27 cellular contexts compared by ENCODE assay signal in genomic region chr4:121714548-121714947, GRCh38. TPM values are rescaled to one million over a fixed set of nuclear protein-coding genes. Genes with fewer than 3 reads are reported as not detected.
"Had no signal": no experiment of that assay in that cellular context is flagged by ENCODE, and none has a peak within 500 bp of the region (broad histone marks: within the 10 kb centered on the region; RNA-seq: fewer than 3 reads in every experiment).

No MANE protein-coding gene starts in this region.

- H3K36me3 ChIP-seq: ascending aorta had no signal

- H3K27me3 ChIP-seq: ascending aorta, dorsolateral prefrontal cortex had no signal

- H3K27ac ChIP-seq: ascending aorta, dorsolateral prefrontal cortex, epithelial cell of prostate had no signal

- ATAC-seq: activated CD4-positive, alpha-beta T cell treated with anti-CD3 and anti-CD28 coated beads for 36 hours; activated CD8-positive, alpha-beta memory T cell treated with anti-CD3 and anti-CD28 coated beads, Interleukin-2, amount 10 ng/mL, durations not matched to agents 7 days and 5 days; activated CD8-positive, alpha-beta T cell treated with anti-CD3 and anti-CD28 coated beads, Interleukin-2, amount 10 ng/mL, durations not matched to agents 7 days and 5 days; activated naive CD8-positive, alpha-beta T cell treated with anti-CD3 and anti-CD28 coated beads, Interleukin-2, amount 50 U/mL, for 24 hours; effector memory CD8-positive, alpha-beta T cell had no signal

- H3K4me1 ChIP-seq: ascending aorta had no signal

- DNase-seq: activated CD4-positive, alpha-beta memory T cell treated with anti-CD3 and anti-CD28 coated beads for 36 hours; activated CD4-positive, alpha-beta T cell treated with anti-CD3 and anti-CD28 coated beads for 36 hours; activated CD4-positive, alpha-beta T cell treated with anti-CD3 and anti-CD28 coated beads, Interleukin-2, amount 10 ng/mL, durations not matched to agents 24 days and 14 days; activated CD4-positive, CD25-positive, alpha-beta regulatory T cell; activated CD4-positive, CD25-positive, alpha-beta regulatory T cell treated with anti-CD3 and anti-CD28 coated beads, Interleukin-2, amount 50 U/mL, for 72 hours; activated CD8-positive, alpha-beta memory T cell treated with anti-CD3 and anti-CD28 coated beads, Interleukin-2, amount 10 ng/mL, durations not matched to agents 7 days and 5 days; activated CD8-positive, alpha-beta memory T cell treated with anti-CD3 and anti-CD28 coated beads, Interleukin-2, amount 50 U/mL, for 4 hours; activated CD8-positive, alpha-beta T cell treated with anti-CD3 and anti-CD28 coated beads, Interleukin-2, amount 10 ng/mL, durations not matched to agents 7 days and 5 days; activated effector memory CD4-positive, alpha-beta T cell treated with anti-CD3 and anti-CD28 coated beads, Interleukin-2, amount 50 U/mL, for 16 hours; activated naive CD4-positive, alpha-beta T cell treated with anti-CD3 and anti-CD28 coated beads for 36 hours; activated naive CD8-positive, alpha-beta T cell treated with anti-CD3 and anti-CD28 coated beads for 36 hours; activated naive CD8-positive, alpha-beta T cell treated with anti-CD3 and anti-CD28 coated beads, Interleukin-2, amount 50 U/mL, for 24 hours; activated T-cell treated with anti-CD3 and anti-CD28 coated beads, Interleukin-2, amount 50 U/mL, for 1 hour; activated T-cell treated with anti-CD3 and anti-CD28 coated beads, Interleukin-2, amount 50 U/mL, for 48 hours; cortex of kidney; dorsolateral prefrontal cortex; effector memory CD8-positive, alpha-beta T cell; foreskin melanocyte; head of caudate nucleus; T-helper 2 cell had no signal

- H3K9me3 ChIP-seq: ascending aorta had no signal

- H3K4me3 ChIP-seq: ascending aorta, dorsolateral prefrontal cortex had no signal

RNA-seq across cellular contexts. Expression of gene SMIM43, which starts 50.4 kb away (rescaled TPM):
- total RNA-seq: activated CD4-positive, alpha-beta memory T cell treated with anti-CD3 and anti-CD28 coated beads for 36 hours; activated CD4-positive, alpha-beta T cell treated with anti-CD3 and anti-CD28 coated beads for 36 hours; activated CD4-positive, alpha-beta T cell treated with anti-CD3 and anti-CD28 coated beads, Interleukin-2, amount 10 ng/mL, durations not matched to agents 24 days and 14 days; activated CD8-positive, alpha-beta memory T cell treated with anti-CD3 and anti-CD28 coated beads for 36 hours; activated CD8-positive, alpha-beta T cell treated with anti-CD3 and anti-CD28 coated beads, Interleukin-2, amount 10 ng/mL, durations not matched to agents 7 days and 5 days; activated naive CD4-positive, alpha-beta T cell treated with anti-CD3 and anti-CD28 coated beads for 36 hours; activated naive CD8-positive, alpha-beta T cell treated with anti-CD3 and anti-CD28 coated beads for 36 hours; activated T-helper 1 cell treated with anti-CD3 and anti-CD28 coated beads, Interleukin-12 subunit alpha, Interleukin-12 subunit beta, Interleukin-2, Interleukin-4 antibody, amounts not matched to agents 30 ng/mL and 10 ng/mL and 1 ng/mL, durations not matched to agents 14 hours and 24 hours and 36 hours; activated T-helper 2 cell treated with anti-CD3 and anti-CD28 coated beads, Interferon-gamma antibody, Interleukin-2, Interleukin-4, amounts not matched to agents 10 μg/mL and 5 μg/mL and 100 μg/mL, durations not matched to agents 14 hours and 24 hours and 36 hours; ascending aorta; chondrocyte; T-helper 1 cell treated with Interleukin-12 subunit alpha and Interleukin-12 subunit beta and Interleukin-4 antibody, amounts not matched to agents 30 ng/mL and 1 ng/mL, for 36 hours had no signal
